8 cellular contexts compared by ENCODE assay signal in the genomic region with DNA sequence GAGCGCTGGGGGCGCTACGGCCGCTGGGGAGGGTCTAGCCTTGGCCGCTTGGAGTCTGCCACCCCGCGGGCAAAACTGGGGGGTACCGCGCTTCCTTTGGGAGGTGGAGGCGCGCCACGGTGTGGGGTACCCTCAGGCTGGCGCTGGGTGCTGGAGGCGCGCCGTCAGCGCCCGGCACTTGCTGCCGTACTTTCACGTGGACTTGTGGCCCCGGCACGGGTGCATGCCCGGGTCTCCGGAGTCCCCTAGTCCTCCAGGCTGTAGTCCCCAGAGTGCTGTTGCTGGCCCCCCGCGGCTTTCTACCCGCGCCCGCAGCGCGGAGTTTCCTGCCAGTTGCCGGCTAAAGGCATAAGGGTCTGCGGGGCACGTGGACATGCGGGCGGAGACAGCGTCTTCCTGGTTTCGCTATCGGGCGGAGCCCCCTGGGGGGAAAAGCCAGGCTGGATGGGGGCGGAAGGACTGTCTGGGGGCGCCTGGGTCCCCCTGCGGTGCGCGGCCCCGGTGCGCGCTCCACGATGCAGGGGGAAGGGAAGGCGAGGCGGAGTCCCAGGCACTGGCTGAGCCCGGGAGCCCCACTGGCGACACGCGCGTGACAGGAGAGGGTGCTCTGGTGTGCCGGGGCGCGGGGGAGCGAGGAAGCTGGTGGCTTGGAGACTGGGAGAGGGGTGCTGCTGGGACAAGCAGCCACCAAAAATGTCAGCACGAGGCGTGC. TPM values are rescaled to one million over a fixed set of nuclear protein-coding genes. Genes with fewer than 3 reads are reported as not detected.
A peak's percentile ranks its signal among the peaks of the same experiment; 100 is the strongest.
DNase-seq lines count a peak whose midpoint lies in the region; ATAC-seq and TF ChIP-seq lines count a peak whose summit lies in the region.

No MANE protein-coding gene starts in this region.

- intact Hi-C loops in PC-3 (cut with micrococcal nuclease) (loop anchor here (1.0 to 10.0 kb wide), 6 partner anchors 33 to 274 kb away; a partner anchor contains a TSS), transverse colon (cut with DNase I; ENCODE audit: low total_unique reads) (loop anchor here (1.0 to 5.0 kb wide), 2 partner anchors 77 to 96 kb away; no protein-coding TSS in a partner anchor)

- 0% methylated on average over 58 of the region's 62 CpGs; no CpG with 5 or more reads in 1 of the 2 donors for WGBS in transverse colon (ENCODE audit: low coverage in 1 of 2), 2 donors

- peaks cover 14% of the 10 kb centered on the region; the same call in 1 of the 2 replicates for H4K20me1 ChIP-seq in PC-3 (ENCODE audit: low read length)
- no peaks in the 10 kb centered on the region for H4K20me1 ChIP-seq in osteoblast (ENCODE audit: insufficient read depth, low read length)

- H3K4me2 ChIP-seq in PC-3 (ENCODE audit: low read length) (peak overlapping the region; percentile 94), osteoblast (ENCODE audit: insufficient read depth, low read length) (peak overlapping the region; percentile 87)

- no peaks in the 10 kb centered on the region for H3K9me2 ChIP-seq in PC-3 (replicated peaks; ENCODE audit: low read length)

- TF ChIP-seq CTCF in PC-3 (conservative IDR thresholded peaks at IDR 0.05; ENCODE audit: low read depth, low read length) = peak; percentile 34; the same call in 1 of the 2 replicates
- no peak for TF ChIP-seq CTCF in osteoblast (IDR thresholded peaks at IDR 0.05; ENCODE audit: extremely low read depth, low read depth, low read length)
- no peak for TF ChIP-seq CTCF in transverse colon (IDR thresholded peaks at IDR 0.05)

- peak overlapping the region; percentile 80 for H3K9ac ChIP-seq in PC-3 (ENCODE audit: low read length)

- peak; percentile 8 for TF ChIP-seq POLR2A in transverse colon (IDR thresholded peaks at IDR 0.05)

- H3K36me3 ChIP-seq in PC-3 (ENCODE audit: low read depth, low read length) (no peaks in the 10 kb centered on the region), osteoblast (ENCODE audit: insufficient read depth, low read length) (no peaks in the 10 kb centered on the region), transverse colon (no peaks in the 10 kb centered on the region)

- no peaks in the 10 kb centered on the region for H3K9me3 ChIP-seq in PC-3 (ENCODE audit: low read length)
- H3K9me3 ChIP-seq in osteoblast (ENCODE audit: low read depth, low read length) = no peaks in the 10 kb centered on the region
- H3K9me3 ChIP-seq in transverse colon = no peaks in the 10 kb centered on the region

- H3F3A ChIP-seq in PC-3 (ENCODE audit: low read length, unreplicated experiment) = no peaks in the 10 kb centered on the region

- CTCF ChIA-PET in PC-3 (lab: Charles Lee) = interaction anchor here (1.2 kb wide), 1 partner anchor 64 kb away, joined by 17 read pairs; no protein-coding TSS in a partner anchor

- BruUV-seq in PC-3 (replicated peaks; lab: Mats Ljungman, UMichigan) = no TSS peak

- ATAC-seq in GM18517 (IDR thresholded peaks at IDR 0.05; ENCODE audit: unreplicated experiment) (peak; percentile 28), HG03039 (IDR thresholded peaks at IDR 0.05; ENCODE audit: unreplicated experiment) (peak; percentile 25), PC-3 (peak; percentile 38)

- H2AFZ ChIP-seq in PC-3 (ENCODE audit: low read length) (peak overlapping the region; percentile 89), osteoblast (ENCODE audit: low read length) (peak overlapping the region; percentile 86)

- POLR2A ChIA-PET in PC-3 (lab: Charles Lee; ENCODE audit: unreplicated experiment) = interaction anchor here (0.6 to 0.7 kb wide), 2 partner anchors 11 to 416 kb away, joined by 7 to 27 read pairs; no protein-coding TSS in a partner anchor

- H3K27ac ChIP-seq in PC-3 (ENCODE audit: low read length) = peak overlapping the region; percentile 45
- no peak overlapping the region for H3K27ac ChIP-seq in osteoblast (ENCODE audit: low read depth, low read length)
- peak overlapping the region; percentile 92 to 99 (median 96) for H3K27ac ChIP-seq in transverse colon

- in situ Hi-C loops in transverse colon (cut with MboI; ENCODE audit: low pct_ligation_motif_present in 1 of 4, low pct_unique_long_range_greater_than_20kb in 1 of 4, low sequenced_read_pairs in 3 of 4) = no loop called here

- peaks cover 53% of the 10 kb centered on the region for H3K79me2 ChIP-seq in PC-3 (ENCODE audit: low read length)
- no peaks in the 10 kb centered on the region for H3K79me2 ChIP-seq in osteoblast (ENCODE audit: insufficient read depth, low read length)

- no peaks in the 10 kb centered on the region for H3K27me3 ChIP-seq in PC-3 (ENCODE audit: low read length)
- peaks cover 22% of the 10 kb centered on the region for H3K27me3 ChIP-seq in osteoblast (ENCODE audit: insufficient read depth, low read length)
- no peaks in the 10 kb centered on the region for H3K27me3 ChIP-seq in transverse colon

- H3K4me3 ChIP-seq in PC-3 (ENCODE audit: low read length) = peak overlapping the region; percentile 82
- H3K4me3 ChIP-seq in osteoblast (ENCODE audit: insufficient read depth, low read length) = peak overlapping the region; percentile 78
- peak overlapping the region; percentile 86 to 98 (median 97) for H3K4me3 ChIP-seq in transverse colon

- peaks cover 22% of the 10 kb centered on the region for H3K4me1 ChIP-seq in PC-3 (ENCODE audit: insufficient read depth, low read length)
- H3K4me1 ChIP-seq in osteoblast (ENCODE audit: insufficient read depth, low read length) = peaks cover 4% of the 10 kb centered on the region
- peaks cover 10 to 53% (median 33%) of the 10 kb centered on the region in 4 donors for H3K4me1 ChIP-seq in transverse colon

- peak; percentile 14 for DNase-seq in AG08395 (ENCODE audit: low spot score)
- peak; percentile 47 for DNase-seq in PC-3
- DNase-seq in activated gamma-delta T cell treated with Interleukin-2 at 50 U/mL for 16 hours = peak; percentile 34
- peak; percentile 44 for DNase-seq in glomerular visceral epithelial cell (ENCODE audit: extremely low spot score)
- DNase-seq in osteoblast (ENCODE audit: insufficient read length, low spot score, missing footprints) = peak; percentile 89
- DNase-seq in transverse colon = peak; percentile 68

- no peak for TF ChIP-seq EP300 in transverse colon (IDR thresholded peaks at IDR 0.05; ENCODE audit: low read depth)

RNA-seq across cellular contexts. Expression of a gene that starts 0.7 kb away (rescaled TPM):
- 4.7 and 7.8 TPM in 2 replicates for total RNA-seq in PC-3 (2014; rRNA removed)
- total RNA-seq in osteoblast = 1.1 and 1.8 TPM in 2 replicates
- 100 to 1,000 TPM in 1 of 4 donors, 10 to 100 TPM in 3; 39.2 to 129 (median 58.3) TPM for total RNA-seq in transverse colon

Comparison
In these comparisons a context has a peak if more than half of its experiments do, and no peak if none do; other contexts are left out.
1. DNase-seq: peak in every context shown above with its lines; median percentile 89 in osteoblast; 68 in transverse colon; 47 in PC-3; 44 in glomerular visceral epithelial cell; 34 in activated gamma-delta T cell treated with Interleukin-2 at 50 U/mL for 16 hours; 14 in AG08395.